Comparison of ENCODE assay signal across 8 cellular contexts in the genomic region with DNA sequence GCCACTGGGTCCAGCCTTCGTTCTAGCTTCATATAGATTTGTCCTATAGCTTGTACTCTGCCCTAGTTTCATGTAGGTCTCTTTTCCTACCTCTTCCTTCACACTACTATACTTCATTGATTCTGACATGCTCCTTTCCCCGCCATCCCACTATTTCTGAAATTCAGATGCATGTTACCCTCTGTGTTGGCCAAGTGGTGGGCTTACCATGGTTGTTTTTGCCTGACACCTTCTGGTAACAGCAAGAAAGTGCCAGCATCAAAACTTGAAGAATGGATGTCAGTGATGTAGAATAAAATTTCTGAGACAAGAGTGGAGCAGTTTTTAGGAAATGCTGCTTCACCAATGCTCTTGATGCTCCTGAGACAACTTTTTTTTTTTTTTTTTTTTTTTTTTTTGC. TPM values are rescaled to one million over a fixed set of nuclear protein-coding genes. Genes with fewer than 3 reads are reported as not detected.
DNase-seq lines count a peak whose midpoint lies in the region; ATAC-seq and TF ChIP-seq lines count a peak whose summit lies in the region.

No MANE protein-coding gene starts in this region.

- H3K4me3 ChIP-seq in OCI-LY7 (ENCODE audit: low read depth, low read length, poor library complexity, severe bottlenecking), result no peak overlapping the region
- H3K4me3 ChIP-seq in fibroblast of lung (replicated peaks in 1 of 4; ENCODE audit: control extremely low read depth in 1 of 4, insufficient read depth in 1 of 4, low read depth in 3 of 4, low read length in 4 of 4), result no peak overlapping the region

- H3K4me3 Mint-ChIP-seq in activated naive CD4-positive, alpha-beta T cell treated with anti-CD3 and anti-CD28 coated beads, Interleukin-2, amount 50 U/mL, for 24 hours, result no peak overlapping the region

- H3K36me3 Mint-ChIP-seq in activated naive CD4-positive, alpha-beta T cell treated with anti-CD3 and anti-CD28 coated beads, Interleukin-2, amount 50 U/mL, for 24 hours, result no peaks in the 10 kb centered on the region

- H3K36me3 ChIP-seq in OCI-LY7 (ENCODE audit: insufficient read depth, low read length) (no peaks in the 10 kb centered on the region), fibroblast of lung (ENCODE audit: control insufficient read depth, insufficient read depth, low read length) (no peaks in the 10 kb centered on the region)

- ATAC-seq in GM21619 (IDR thresholded peaks at IDR 0.05; ENCODE audit: unreplicated experiment) (no peak), HG02759 (IDR thresholded peaks at IDR 0.05; ENCODE audit: unreplicated experiment) (no peak)

- no peaks in the 10 kb centered on the region for H3K27me3 ChIP-seq in fibroblast of lung (ENCODE audit: control insufficient read depth, insufficient read depth, low read length)

- H3K4me1 ChIP-seq in OCI-LY7 (ENCODE audit: insufficient read depth, low read length, poor library complexity, severe bottlenecking) (peaks cover 4% of the 10 kb centered on the region), fibroblast of lung (ENCODE audit: control insufficient read depth, extremely low read depth, insufficient read depth, low read length) (no peaks in the 10 kb centered on the region)

- H3K9ac ChIP-seq in fibroblast of lung (ENCODE audit: insufficient read depth, low read length), result no peak overlapping the region

- H3K9me3 Mint-ChIP-seq in activated naive CD4-positive, alpha-beta T cell treated with anti-CD3 and anti-CD28 coated beads, Interleukin-2, amount 50 U/mL, for 24 hours, result no peaks in the 10 kb centered on the region

- peak overlapping the region; percentile 10; the same call in 1 of the 2 replicates for H2AFZ ChIP-seq in OCI-LY7 (ENCODE audit: low read length)
- no peak overlapping the region for H2AFZ ChIP-seq in fibroblast of lung (ENCODE audit: low read length)

- TF ChIP-seq CTCF in OCI-LY7 (conservative IDR thresholded peaks at IDR 0.05; ENCODE audit: low read length), result peak; percentile 92
- peak; percentile 31 to 46 for TF ChIP-seq CTCF in fibroblast of lung (conservative IDR thresholded peaks at IDR 0.05 in 1 of 2, IDR thresholded peaks at IDR 0.05 in 1 of 2; ENCODE audit: low read depth in 1 of 2, low read length in 2 of 2)

- no peaks in the 10 kb centered on the region for H3K9me2 ChIP-seq in OCI-LY7 (ENCODE audit: insufficient read depth, low read length)

- peaks cover 31% of the 10 kb centered on the region for H3K4me1 Mint-ChIP-seq in activated naive CD4-positive, alpha-beta T cell treated with anti-CD3 and anti-CD28 coated beads, Interleukin-2, amount 50 U/mL, for 24 hours

- H3K9me3 ChIP-seq in OCI-LY7 (ENCODE audit: low read length), result no peaks in the 10 kb centered on the region
- H3K9me3 ChIP-seq in fibroblast of lung (ENCODE audit: control insufficient read depth, insufficient read depth, low read depth, low read length), result no peaks in the 10 kb centered on the region

- peak overlapping the region; percentile 25 for H3K27ac Mint-ChIP-seq in activated naive CD4-positive, alpha-beta T cell treated with anti-CD3 and anti-CD28 coated beads, Interleukin-2, amount 50 U/mL, for 24 hours

- CTCF ChIA-PET in OCI-LY7 (lab: Charles Lee; ENCODE audit: unreplicated experiment), result interaction anchor here (0.6 to 1.3 kb wide), 2 partner anchors 183 to 186 kb away, joined by 3 to 6 read pairs; no protein-coding TSS in a partner anchor

- no peak overlapping the region for H3K4me2 ChIP-seq in OCI-LY7 (ENCODE audit: low read length)
- no peak overlapping the region for H3K4me2 ChIP-seq in fibroblast of lung (ENCODE audit: extremely low read depth, insufficient read depth, low read length)

- H4K20me1 ChIP-seq in OCI-LY7 (ENCODE audit: insufficient read depth, low read length) (no peaks in the 10 kb centered on the region), fibroblast of lung (ENCODE audit: control insufficient read depth, extremely low read depth, insufficient read depth, low read length) (no peaks in the 10 kb centered on the region)

- H3K27me3 Mint-ChIP-seq in activated naive CD4-positive, alpha-beta T cell treated with anti-CD3 and anti-CD28 coated beads, Interleukin-2, amount 50 U/mL, for 24 hours, result no peaks in the 10 kb centered on the region

- no peak for DNase-seq in activated naive CD4-positive, alpha-beta T cell (lab: John Stamatoyannopoulos, UW)
- peak; percentile 70 for DNase-seq in OCI-LY7 (ENCODE audit: low spot score)
- DNase-seq in fibroblast of lung (ENCODE audit: low read depth in 2 of 2), result peak; percentile 30 to 35
- DNase-seq in putamen (ENCODE audit: low spot score), result peak; percentile 56
- DNase-seq in H4 (ENCODE audit: low spot score), result no peak

- BruUV-seq in OCI-LY7 (replicated peaks; lab: Mats Ljungman, UMichigan), result no TSS peak

- intact Hi-C loops in OCI-LY7 (cut with micrococcal nuclease; ENCODE audit: unreplicated experiment), result loop anchor here (1.0 kb wide), 2 partner anchors 138 to 184 kb away; no protein-coding TSS in a partner anchor

- POLR2A ChIA-PET in OCI-LY7 (lab: Charles Lee), result interaction anchor here (0.7 to 1.6 kb wide), 5 partner anchors 11 to 140 kb away, joined by 3 to 4 read pairs (median 3); no protein-coding TSS in a partner anchor

- H3K27ac ChIP-seq in OCI-LY7 (ENCODE audit: low read depth, low read length, poor library complexity, severe bottlenecking), result no peak overlapping the region
- H3K27ac ChIP-seq in fibroblast of lung (ENCODE audit: insufficient read depth, low read length), result no peak overlapping the region

- H3K79me2 ChIP-seq in OCI-LY7 (ENCODE audit: insufficient read depth, low read depth, low read length), result no peaks in the 10 kb centered on the region
- no peaks in the 10 kb centered on the region for H3K79me2 ChIP-seq in fibroblast of lung (ENCODE audit: control insufficient read depth, insufficient read depth, low read length)

RNA-seq across cellular contexts. Expression of gene SERINC5, which starts 19.5 kb away (rescaled TPM):
- total RNA-seq in OCI-LY7 (2014; rRNA removed; shearing (Covaris generic)), result 21.6 and 31.2 TPM in 2 replicates
- total RNA-seq in OCI-LY7 (2022), result 87.9 and 92.1 TPM in 2 replicates
- total RNA-seq in fibroblast of lung, result 10.9 and 11.3 TPM in 2 replicates
- 8.9 and 9.5 TPM in 2 replicates for polyA plus RNA-seq in fibroblast of lung
- 4.2 and 4.9 TPM in 2 replicates for polyA plus RNA-seq in fibroblast of lung (2012)
- polyA minus RNA-seq in fibroblast of lung (ENCODE audit: low replicate concordance), result 12.2 and 13.5 TPM in 2 replicates
- 10.1 and 15.6 TPM in 2 replicates for total RNA-seq in H4 (2014; rRNA removed; shearing (Covaris generic))

RNA-seq across cellular contexts. Expression of gene SPZ1, which starts 44.5 kb away (rescaled TPM):
- total RNA-seq in OCI-LY7 (2014; rRNA removed; shearing (Covaris generic)), result not detected in 2 replicates
- total RNA-seq in OCI-LY7 (2022) (not detected in 2 replicates), fibroblast of lung (not detected in 2 replicates)
- not detected in 2 replicates for polyA plus RNA-seq in fibroblast of lung
- not detected in 2 replicates for polyA plus RNA-seq in fibroblast of lung (2012)
- polyA minus RNA-seq in fibroblast of lung (ENCODE audit: low replicate concordance), result not detected in 2 replicates
- total RNA-seq in H4 (2014; rRNA removed; shearing (Covaris generic)), result not detected in 2 replicates

Comparison
In these comparisons a context has a peak if more than half of its experiments do, and no peak if none do; other contexts are left out.
1. DNase-seq: peak in OCI-LY7 (single experiment), fibroblast of lung (2 of 2) and putamen (single experiment); none in activated naive CD4-positive, alpha-beta T cell (0 of 4) and H4 (single experiment).